ENCODE assay signal across 9 cellular contexts in genomic region chr16:20806168-20807050, GRCh38. TPM values are rescaled to one million over a fixed set of nuclear protein-coding genes. Genes with fewer than 3 reads are reported as not detected.
DNase-seq lines count a peak whose midpoint lies in the region; ATAC-seq, FAIRE-seq and TF ChIP-seq lines count a peak whose summit lies in the region.
"Had no signal": no experiment of that assay in that cellular context is flagged by ENCODE, and none has a peak within 500 bp of the region (broad histone marks: within the 10 kb centered on the region; RNA-seq: fewer than 3 reads in every experiment).

Gene ERI2 (minus strand): TSS chr16:20806472. CDS start chr16:20806430, 42 bp downstream.
Gene REXO5 (plus strand): TSS chr16:20806527. CDS start chr16:20806954, 427 bp downstream.

- H3K4me1 ChIP-seq in keratinocyte (ENCODE audit: control insufficient read depth, extremely low read depth, insufficient read depth, low read length), result peaks cover 7% of the 10 kb centered on the region

- ATAC-seq in GM19023 (IDR thresholded peaks at IDR 0.05; ENCODE audit: unreplicated experiment) (peak; percentile 83), HG03280 (IDR thresholded peaks at IDR 0.05; ENCODE audit: unreplicated experiment) (peak; percentile 86)
- ATAC-seq in activated CD4-positive, CD25-positive, alpha-beta regulatory T cell treated with anti-CD3 and anti-CD28 coated beads, Interleukin-2, amount 50 U/mL, for 24 hours, result peak; percentile 87

- no peaks in the 10 kb centered on the region for H3K9me1 ChIP-seq in keratinocyte (ENCODE audit: control insufficient read depth, extremely low read depth, insufficient read depth, low read length)

- H3K9ac ChIP-seq in keratinocyte (ENCODE audit: control insufficient read depth, extremely low read depth, insufficient read depth, low read length), result peak within 1 kb of the TSS; percentile 89

- no peaks in the 10 kb centered on the region for H3K27me3 ChIP-seq in keratinocyte (ENCODE audit: control insufficient read depth, extremely low read depth, insufficient read depth, low read length)

- dilution Hi-C loops in keratinocyte (cut with MboI; ENCODE audit: extremely low pct_ligation_motif_present, low sequenced_read_pairs), result no loop called here

- peak; percentile 13 for FAIRE-seq in keratinocyte (lab: Jason Lieb, UNC)
- FAIRE-seq: colon had no signal

- no peaks in the 10 kb centered on the region for H3K9me3 ChIP-seq in keratinocyte (ENCODE audit: control insufficient read depth, low read depth, low read length)

- H2AFZ ChIP-seq in keratinocyte (ENCODE audit: control insufficient read depth, low read length), result peak within 1 kb of the TSS; percentile 96

- H3K36me3 ChIP-seq in keratinocyte (ENCODE audit: control insufficient read depth in 2 of 2, extremely low read depth in 1 of 2, insufficient read depth in 2 of 2, low read length in 2 of 2), result peaks cover 0 to 4% of the 10 kb centered on the region in 2 experiments

- no peaks in the 10 kb centered on the region for H4K20me1 ChIP-seq in keratinocyte (ENCODE audit: control insufficient read depth, extremely low read depth, insufficient read depth, low read length)

- peak within 1 kb of the TSS; percentile 88 for H3K4me2 ChIP-seq in keratinocyte (ENCODE audit: control insufficient read depth, extremely low read depth, insufficient read depth, low read depth, low read length)

- H3K79me2 ChIP-seq in keratinocyte (ENCODE audit: control insufficient read depth, insufficient read depth, low read length), result peaks cover 2% of the 10 kb centered on the region

- DNase-seq in AG09319 (ENCODE audit: extremely low read depth, low read depth) (peak; percentile 80), NCI-H345 treated with DMSO at 0.1 percent for 48 hours (lab: John Stamatoyannopoulos, UW; ENCODE audit: unreplicated experiment) (peak; percentile 84), cerebellar cortex (ENCODE audit: low spot score) (peak; percentile 95), keratinocyte (ENCODE audit: low read depth, low spot score) (peak; percentile 60)
- peak; percentile 65 to 81 (median 71) for DNase-seq in stimulated activated CD4-positive, alpha-beta T cell treated with anti-CD3 and anti-CD28 coated beads, Interleukin-12 subunit alpha, Interleukin-12 subunit beta, amount 100 ng/mL, for 48 hours (ENCODE audit: low read depth in 2 of 3, low spot score in 1 of 3)

- peak within 1 kb of the TSS; percentile 89 for H3K27ac ChIP-seq in keratinocyte (ENCODE audit: control insufficient read depth, insufficient read depth, low read length)

- H3K4me3 ChIP-seq in keratinocyte (ENCODE audit: control insufficient read depth in 2 of 3, extremely low read depth in 1 of 3, insufficient read depth in 2 of 3, low read depth in 1 of 3, low read length in 3 of 3), result peak within 1 kb of the TSS; percentile 86 to 95 (median 93)

- peak; percentile 71 for TF ChIP-seq CTCF in AG09319 (IDR thresholded peaks at IDR 0.05; ENCODE audit: low read depth, low read length)
- peak; percentile 52 to 69 (median 66) for TF ChIP-seq CTCF in keratinocyte (optimal IDR thresholded peaks at IDR 0.05 in 1 of 3, IDR thresholded peaks at IDR 0.05 in 1 of 3, conservative IDR thresholded peaks at IDR 0.05 in 1 of 3; ENCODE audit: extremely low read depth in 1 of 3, insufficient read depth in 2 of 3, low read length in 3 of 3)

RNA-seq across cellular contexts. Expression of gene ERI2, which starts in this region (rescaled TPM):
- polyA plus RNA-seq in keratinocyte, result 15.2 to 35.3 TPM (median 19.5 TPM) in 3 replicates
- polyA plus RNA-seq in keratinocyte (2011; ENCODE audit: low read depth), result 16.9 TPM
- polyA plus RNA-seq in keratinocyte (2011; cell fraction: cytosol; rRNA removed), result 8.5 and 15.5 TPM in 2 replicates
- 11.2 and 18.7 TPM in 2 replicates for polyA plus RNA-seq in keratinocyte (2011; cell fraction: nucleus; rRNA removed)
- 10.6 and 11.2 TPM in 2 replicates for polyA plus RNA-seq in keratinocyte (2012; ENCODE audit: low replicate concordance)
- polyA minus RNA-seq in keratinocyte, result 2.0 to 10.3 TPM (median 6.2 TPM) in 3 replicates
- 5.6 TPM for polyA minus RNA-seq in keratinocyte (2011; cell fraction: cytosol; rRNA and poly(A)+ RNA removed)
- polyA minus RNA-seq in keratinocyte (2011; cell fraction: nucleus; rRNA and poly(A)+ RNA removed), result 4.7 and 10.2 TPM in 2 replicates

RNA-seq across cellular contexts. Expression of gene REXO5, which starts in this region (rescaled TPM):
- polyA plus RNA-seq in keratinocyte, result 1.3 to 2.6 TPM (median 1.8 TPM) in 3 replicates
- polyA plus RNA-seq in keratinocyte (2011; ENCODE audit: low read depth), result 2.0 TPM
- polyA plus RNA-seq in keratinocyte (2011; cell fraction: cytosol; rRNA removed), result 0.96 and 1.4 TPM in 2 replicates
- 3.8 and 4.3 TPM in 2 replicates for polyA plus RNA-seq in keratinocyte (2011; cell fraction: nucleus; rRNA removed)
- polyA plus RNA-seq in keratinocyte (2012; ENCODE audit: low replicate concordance), result 1.5 and 1.8 TPM in 2 replicates
- 1.3 to 2.1 TPM (median 1.5 TPM) in 3 replicates for polyA minus RNA-seq in keratinocyte
- 3.1 TPM for polyA minus RNA-seq in keratinocyte (2011; cell fraction: cytosol; rRNA and poly(A)+ RNA removed)
- polyA minus RNA-seq in keratinocyte (2011; cell fraction: nucleus; rRNA and poly(A)+ RNA removed), result 1.7 and 3.8 TPM in 2 replicates

Comparison
In these comparisons a context has a peak if more than half of its experiments do, and no peak if none do; other contexts are left out.
1. Peak in every context shown above with its lines: DNase-seq, ATAC-seq, H3K4me3 ChIP-seq and H3K27ac ChIP-seq.